1 cellular context compared by ENCODE assay signal in genomic region chr16:48292452-48292851, GRCh38.
A peak's percentile ranks its signal among the peaks of the same experiment; 100 is the strongest.
TF ChIP-seq lines count a peak whose summit lies in the region.

No MANE protein-coding gene starts in this region.

TF ChIP-seq in HepG2, 621 proteins besides CTCF, POLR2A, EP300 and RAD21 (continued from another document):
- no peak for TF ChIP-seq LBX2 (CRISPR knock-in tag; IDR thresholded peaks at IDR 0.05; ENCODE audit: borderline replicate concordance)
- no peak for TF ChIP-seq NR0B2 (CRISPR knock-in tag; IDR thresholded peaks at IDR 0.05)
- TF ChIP-seq MTF2 (CRISPR knock-in tag; IDR thresholded peaks at IDR 0.05; ENCODE audit: borderline replicate concordance): no peak
- TF ChIP-seq NAIF1 (CRISPR knock-in tag; IDR thresholded peaks at IDR 0.05; ENCODE audit: borderline replicate concordance): no peak
- 0 out of 2 replicates have a peak, but pooled peaks have one; percentile 37 for TF ChIP-seq THYN1 (CRISPR knock-in tag; IDR thresholded peaks at IDR 0.05; ENCODE audit: borderline replicate concordance, low read depth)
- no peak for TF ChIP-seq TBP (CRISPR knock-in tag; IDR thresholded peaks at IDR 0.05)
- TF ChIP-seq ZNF24 (IDR thresholded peaks at IDR 0.05): no peak
- 0 out of 2 replicates have a peak, but pooled peaks have one; percentile 20 for TF ChIP-seq GMEB1 (CRISPR knock-in tag; IDR thresholded peaks at IDR 0.05; ENCODE audit: borderline replicate concordance)
- peak; percentile 76 for TF ChIP-seq TFAP4 (IDR thresholded peaks at IDR 0.05; ENCODE audit: borderline replicate concordance, low read depth)
- TF ChIP-seq HNRNPH1 (optimal IDR thresholded peaks at IDR 0.05; ENCODE audit: low read depth, low read length): no peak
- TF ChIP-seq ZNF598 (CRISPR knock-in tag; IDR thresholded peaks at IDR 0.05; ENCODE audit: borderline replicate concordance): no peak
- peak; percentile 55; the same call in 1 of the 2 replicates for TF ChIP-seq SOX5 (CRISPR knock-in tag; IDR thresholded peaks at IDR 0.05; ENCODE audit: borderline replicate concordance)
- TF ChIP-seq ZBTB33 (CRISPR knock-in tag; IDR thresholded peaks at IDR 0.05): peak; percentile 49; the same call in 1 of the 2 replicates
- TF ChIP-seq ZNF138 (CRISPR knock-in tag; IDR thresholded peaks at IDR 0.05; ENCODE audit: low read depth): no peak
- no peak for TF ChIP-seq TFDP2 (CRISPR knock-in tag; IDR thresholded peaks at IDR 0.05)
- TF ChIP-seq ADNP (CRISPR knock-in tag; IDR thresholded peaks at IDR 0.05): no peak
